In genomic region chr22:42385691-42386090, GRCh38 we compare ENCODE assay signal across 22 cellular contexts.
DNase-seq lines count a peak whose midpoint lies in the region; ATAC-seq and TF ChIP-seq lines count a peak whose summit lies in the region.
"Had no signal": no experiment of that assay in that cellular context is flagged by ENCODE, and none has a peak within 500 bp of the region (broad histone marks: within the 10 kb centered on the region; RNA-seq: fewer than 3 reads in every experiment).

No MANE protein-coding gene starts in this region.

- TF ChIP-seq CTCF in foreskin fibroblast (IDR thresholded peaks at IDR 0.05; ENCODE audit: low read depth, low read length) = no peak

- H3K27ac ChIP-seq in cingulate gyrus (ENCODE audit: low read depth, low read length) = peak overlapping the region; percentile 69
- H3K27ac ChIP-seq: GM23248, suprapubic skin, uterus had no signal

- ATAC-seq in GM18867 (IDR thresholded peaks at IDR 0.05; ENCODE audit: unreplicated experiment) = no peak
- ATAC-seq in HG03442 (IDR thresholded peaks at IDR 0.05; ENCODE audit: unreplicated experiment) = no peak
- ATAC-seq: K562, left colon had no signal

- H3K4me3 ChIP-seq in foreskin fibroblast (ENCODE audit: low read depth in 1 of 2, low read length in 2 of 2) = no peak overlapping the region
- H3K4me3 ChIP-seq: GM23248, K562, MG63, smooth muscle cell, suprapubic skin, uterus had no signal

- DNase-seq in DMS 273 (lab: John Stamatoyannopoulos, UW; ENCODE audit: unreplicated experiment) = peak; percentile 94
- peak; percentile 84 for DNase-seq in NCI-H2171 (lab: John Stamatoyannopoulos, UW)
- peak in 29 of 56 donors; percentile 11 to 80 (median 28) for DNase-seq in nucleus accumbens (lab: John Stamatoyannopoulos, UW)
- no peak for DNase-seq in foreskin fibroblast
- DNase-seq: activated CD4-positive, alpha-beta memory T cell treated with anti-CD3 and anti-CD28 coated beads, Interleukin-2, amount 10 ng/mL, durations not matched to agents 7 days and 5 days; activated effector memory CD4-positive, alpha-beta T cell treated with Interleukin-2 at 50 U/mL for 16 hours; activated naive CD8-positive, alpha-beta T cell treated with anti-CD3 and anti-CD28 coated beads for 36 hours; DMS153; GM23248; left colon; MG63; NCI-H1436; NCI-H526 treated with DMSO at 0.1 percent for 48 hours; occipital lobe; RPMI8226; uterus had no signal

Comparison
In these comparisons a context has a peak if more than half of its experiments do, and no peak if none do; other contexts are left out.
1. DNase-seq: peak in DMS 273 (single experiment), NCI-H2171 (single experiment) and nucleus accumbens (29 of 56); none in foreskin fibroblast (0 of 2).